9 cellular contexts compared by ENCODE assay signal in the genomic region with DNA sequence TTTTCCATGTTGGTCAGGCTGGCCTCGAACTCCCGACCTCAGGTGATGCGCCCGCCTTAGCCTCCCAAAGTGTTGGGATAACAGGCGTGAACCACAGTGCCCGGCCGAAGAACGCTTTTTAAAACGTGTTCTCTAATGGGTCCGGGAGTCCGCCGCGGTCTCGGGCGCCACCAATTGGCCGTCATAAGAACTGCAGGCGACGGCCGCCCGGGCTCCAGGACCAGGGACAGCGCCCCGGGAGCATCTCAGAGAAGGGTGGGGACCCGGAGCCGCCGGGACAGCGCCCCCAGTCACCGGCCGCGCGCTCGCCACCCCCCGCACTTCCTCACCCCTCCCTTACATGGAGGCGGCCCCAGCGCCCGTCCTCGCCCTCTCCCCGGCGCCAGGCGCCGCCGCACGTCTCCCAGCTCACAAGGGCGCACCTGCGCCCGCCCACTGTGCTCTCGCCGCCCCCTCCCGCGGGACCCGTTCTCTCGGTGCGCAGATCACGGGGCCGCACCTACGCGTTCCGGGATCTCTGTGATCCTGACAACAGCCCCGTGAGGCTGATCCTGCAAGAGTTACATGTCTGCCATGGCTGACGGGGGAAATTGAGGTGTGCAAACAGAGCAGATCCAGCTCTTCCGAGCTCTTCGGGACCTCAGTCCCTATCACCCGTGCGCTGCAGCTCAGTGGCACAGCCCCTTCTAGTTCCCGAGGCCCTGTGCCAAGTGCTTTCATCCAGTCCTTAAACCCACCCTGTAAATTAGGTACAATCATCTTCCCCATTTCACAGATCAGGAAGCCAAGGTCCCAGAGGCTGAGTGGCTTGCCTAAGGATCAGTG. TPM values are rescaled to one million over a fixed set of nuclear protein-coding genes. Genes with fewer than 3 reads are reported as not detected.
DNase-seq lines count a peak whose midpoint lies in the region; ATAC-seq, FAIRE-seq and TF ChIP-seq lines count a peak whose summit lies in the region.
"Had no signal": no experiment of that assay in that cellular context is flagged by ENCODE, and none has a peak within 500 bp of the region (broad histone marks: within the 10 kb centered on the region; RNA-seq: fewer than 3 reads in every experiment).

No MANE protein-coding gene starts in this region.

- H3K27ac ChIP-seq in RWPE2 (ENCODE audit: poor library complexity, severe bottlenecking) = no peak overlapping the region
- H3K27ac ChIP-seq in thoracic aorta = no peak overlapping the region
- H3K27ac ChIP-seq: epithelial cell of prostate had no signal

- H3K27me3 ChIP-seq in RWPE2 (ENCODE audit: insufficient read depth, poor library complexity, severe bottlenecking) (peaks cover 3% of the 10 kb centered on the region), thoracic aorta (replicated peaks; ENCODE audit: insufficient read depth) (no peaks in the 10 kb centered on the region)

- H3K36me3 ChIP-seq in RWPE2 (ENCODE audit: low read depth) (no peaks in the 10 kb centered on the region), thoracic aorta (no peaks in the 10 kb centered on the region)

- H3K4me3 ChIP-seq in RWPE2 (ENCODE audit: severe bottlenecking) (no peak overlapping the region), thoracic aorta (peak overlapping the region; percentile 40)

- H3K4me1 ChIP-seq in RWPE2 (ENCODE audit: insufficient read depth, poor library complexity, severe bottlenecking) (no peaks in the 10 kb centered on the region), thoracic aorta (ENCODE audit: control insufficient read depth in 1 of 2, low read depth in 2 of 2) (peaks cover 3 to 5% of the 10 kb centered on the region in 2 donors)

- peak; percentile 68 for DNase-seq in EH (ENCODE audit: low read depth)
- no peak for DNase-seq in RWPE2 (ENCODE audit: low spot score)
- peak; percentile 93 for DNase-seq in activated effector memory CD4-positive, alpha-beta T cell treated with anti-CD3 and anti-CD28 coated beads, Interleukin-2, amount 50 U/mL, for 16 hours
- DNase-seq in frontal cortex (ENCODE audit: low spot score in 2 of 2) = peak; percentile 93 to 95
- peak; percentile 51 for DNase-seq in omental fat pad (ENCODE audit: low spot score)
- DNase-seq in thoracic aorta (ENCODE audit: low spot score) = peak; percentile 25

- peak; percentile 63 for ATAC-seq in RWPE2 (ENCODE audit: low read depth)
- peak; percentile 80 for ATAC-seq in omental fat pad (ENCODE audit: low FRiP score)
- no peak for ATAC-seq in thoracic aorta (ENCODE audit: insufficient number of reproducible peaks, low FRiP score, low read depth)
- no peak for ATAC-seq in GM18909 (IDR thresholded peaks at IDR 0.05; ENCODE audit: poor library complexity, unreplicated experiment)

- TF ChIP-seq CTCF in LNCAP (IDR thresholded peaks at IDR 0.05) (peak; percentile 69), RWPE2 (IDR thresholded peaks at IDR 0.05; ENCODE audit: poor library complexity, severe bottlenecking) (peak; percentile 96), omental fat pad (IDR thresholded peaks at IDR 0.05) (peak in 2 of 3 donors; percentile 40 to 96), thoracic aorta (IDR thresholded peaks at IDR 0.05) (peak; percentile 91)

- H3K9me3 ChIP-seq in RWPE2 (ENCODE audit: severe bottlenecking) (no peaks in the 10 kb centered on the region), thoracic aorta (no peaks in the 10 kb centered on the region)

- no peak for FAIRE-seq in frontal cortex (lab: Jason Lieb, UNC)

RNA-seq across cellular contexts. Expression of gene RAP1GAP, which starts 9.8 kb away (rescaled TPM):
- total RNA-seq in frontal cortex = 18.8 TPM
- under 1 TPM in 3 of 4 donors, not detected in 1; 0.36 to 0.74 (median 0.38) TPM for total RNA-seq in omental fat pad
- total RNA-seq in thoracic aorta = under 1 TPM; 0.27 to 0.92 TPM

Comparison
In these comparisons a context has a peak if more than half of its experiments do, and no peak if none do; other contexts are left out.
1. ATAC-seq: peak in RWPE2 (single experiment) and omental fat pad (single experiment); none in thoracic aorta (single experiment) and GM18909 (single experiment).
2. RNA of gene RAP1GAP, which starts 9.8 kb away (total RNA-seq): 18.8 TPM in frontal cortex (single experiment); 0.27 to 0.92 TPM in thoracic aorta and 0.36 to 0.74 TPM in omental fat pad; every median in the first group is over 10 times any median in the second.
3. Peak in every context shown above with its lines, with median percentiles within 50 percentile points of each other: CTCF ChIP-seq.